1 cellular context compared by ENCODE assay signal in the genomic region with DNA sequence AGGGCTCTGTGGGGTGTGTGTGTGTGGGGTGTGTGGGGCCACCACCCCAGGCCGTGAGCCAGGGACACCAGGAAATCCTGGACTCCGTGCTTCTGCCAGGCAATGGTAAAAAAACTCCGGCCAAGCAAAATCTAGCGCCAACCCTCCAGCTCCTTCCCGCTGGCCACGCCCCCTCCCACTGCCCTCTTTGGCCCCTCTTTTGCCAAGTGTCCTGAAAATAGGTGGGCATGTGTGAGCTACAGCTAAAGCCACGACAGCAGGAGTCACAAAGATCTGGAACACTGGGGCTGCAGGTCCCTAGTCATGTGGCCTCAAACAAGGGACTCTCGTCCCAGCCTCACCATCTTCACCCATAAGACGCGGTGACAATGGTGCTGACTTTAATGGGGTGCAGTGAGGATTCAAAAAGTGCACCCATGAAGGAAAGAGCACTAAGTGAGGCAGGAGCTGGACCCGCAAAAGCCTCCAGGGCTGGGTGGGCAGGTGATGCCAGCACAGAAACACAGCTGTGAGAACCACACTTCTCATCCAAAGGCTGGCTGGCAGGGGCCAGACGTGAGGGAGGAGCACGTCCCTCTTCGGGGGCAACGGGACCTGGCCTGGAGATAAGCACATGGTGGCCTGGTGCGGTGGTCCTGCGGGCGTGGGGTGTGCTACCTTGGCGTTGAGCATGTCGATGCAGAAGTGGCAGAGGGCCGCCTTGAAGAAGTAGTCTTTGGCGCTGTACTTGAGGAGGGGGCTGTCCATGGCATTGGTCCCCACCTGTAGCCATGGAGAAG.
A peak's percentile ranks its signal among the peaks of the same experiment; 100 is the strongest.
TF ChIP-seq lines count a peak whose summit lies in the region.

No MANE protein-coding gene starts in this region.

TF ChIP-seq in WTC11, 78 proteins besides CTCF, POLR2A, EP300 and RAD21:
- TF ChIP-seq ATF1 (CRISPR knock-in tag; IDR thresholded peaks at IDR 0.05) (no peak), FOXP1 (CRISPR knock-in tag; IDR thresholded peaks at IDR 0.05; ENCODE audit: borderline replicate concordance) (0 out of 2 replicates have a peak, but pooled peaks have one; percentile 27), MXD4 (CRISPR knock-in tag; IDR thresholded peaks at IDR 0.05; ENCODE audit: borderline replicate concordance) (no peak)
- TF ChIP-seq, protein P1, sequence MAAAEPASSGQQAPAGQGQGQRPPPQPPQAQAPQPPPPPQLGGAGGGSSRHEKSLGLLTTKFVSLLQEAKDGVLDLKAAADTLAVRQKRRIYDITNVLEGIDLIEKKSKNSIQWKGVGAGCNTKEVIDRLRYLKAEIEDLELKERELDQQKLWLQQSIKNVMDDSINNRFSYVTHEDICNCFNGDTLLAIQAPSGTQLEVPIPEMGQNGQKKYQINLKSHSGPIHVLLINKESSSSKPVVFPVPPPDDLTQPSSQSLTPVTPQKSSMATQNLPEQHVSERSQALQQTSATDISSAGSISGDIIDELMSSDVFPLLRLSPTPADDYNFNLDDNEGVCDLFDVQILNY (CRISPR knock-in tag; IDR thresholded peaks at IDR 0.05) = no peak
- TF ChIP-seq, protein P2, sequence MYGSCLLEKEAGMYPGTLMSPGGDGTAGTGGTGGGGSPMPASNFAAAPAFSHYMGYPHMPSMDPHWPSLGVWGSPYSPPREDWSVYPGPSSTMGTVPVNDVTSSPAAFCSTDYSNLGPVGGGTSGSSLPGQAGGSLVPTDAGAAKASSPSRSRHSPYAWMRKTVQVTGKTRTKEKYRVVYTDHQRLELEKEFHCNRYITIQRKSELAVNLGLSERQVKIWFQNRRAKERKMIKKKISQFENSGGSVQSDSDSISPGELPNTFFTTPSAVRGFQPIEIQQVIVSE (CRISPR knock-in tag; IDR thresholded peaks at IDR 0.05; ENCODE audit: borderline replicate concordance) = no peak
